In the genomic region with DNA sequence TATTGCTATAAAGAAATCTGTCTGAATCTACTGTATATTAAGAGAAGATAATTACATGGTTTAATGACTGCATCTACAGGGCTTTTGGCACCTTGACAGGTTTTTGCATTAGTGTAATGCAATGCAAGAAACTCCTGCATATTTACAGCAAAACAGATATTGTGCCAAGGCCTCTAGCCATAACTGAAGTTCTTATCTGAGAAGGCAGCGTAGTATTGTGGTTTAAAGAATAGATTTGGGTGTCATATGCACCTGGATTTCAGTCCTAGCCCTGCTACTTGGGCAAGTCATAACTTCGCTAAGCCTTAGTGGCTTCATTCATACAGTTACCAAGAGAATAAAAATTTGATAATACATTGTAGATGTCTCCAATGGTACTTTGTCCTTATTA, we compare ENCODE assay signal across 23 cellular contexts.
DNase-seq lines count a peak whose midpoint lies in the region; ATAC-seq and TF ChIP-seq lines count a peak whose summit lies in the region.
"Had no signal": no experiment of that assay in that cellular context is flagged by ENCODE, and none has a peak within 500 bp of the region (broad histone marks: within the 10 kb centered on the region; RNA-seq: fewer than 3 reads in every experiment).

No MANE protein-coding gene starts in this region.

- H3K4me3 Mint-ChIP-seq in stimulated activated effector memory CD8-positive, alpha-beta T cell treated with anti-CD3 and anti-CD28 coated beads, Interleukin-12 subunit alpha, Interleukin-12 subunit beta, amount 100 ng/mL, for 72 hours = no peak overlapping the region
- no peak overlapping the region for H3K4me3 Mint-ChIP-seq in CD8-positive, alpha-beta T cell
- H3K4me3 Mint-ChIP-seq: B cell; CD4-positive, CD25-positive, alpha-beta regulatory T cell; HFFc6 had no signal

- H3K4me1 Mint-ChIP-seq in stimulated activated effector memory CD8-positive, alpha-beta T cell treated with anti-CD3 and anti-CD28 coated beads, Interleukin-12 subunit alpha, Interleukin-12 subunit beta, amount 100 ng/mL, for 72 hours = peaks cover 29% of the 10 kb centered on the region
- peaks cover 10% of the 10 kb centered on the region for H3K4me1 Mint-ChIP-seq in CD8-positive, alpha-beta T cell (ENCODE audit: low read depth)

- ATAC-seq in stimulated activated effector memory CD8-positive, alpha-beta T cell treated with anti-CD3 and anti-CD28 coated beads, Interleukin-12 subunit alpha, Interleukin-12 subunit beta, amount 100 ng/mL, for 72 hours = peak; percentile 6
- no peak for ATAC-seq in CD8-positive, alpha-beta T cell
- ATAC-seq: Panc1, Right ventricle myocardium inferior had no signal

- no peaks in the 10 kb centered on the region for H3K27me3 ChIP-seq in Loucy (ENCODE audit: insufficient read depth, low read length, poor library complexity, severe bottlenecking)
- no peaks in the 10 kb centered on the region for H3K27me3 ChIP-seq in WERI-Rb-1 (ENCODE audit: insufficient read depth, low read depth, severe bottlenecking)
- H3K27me3 ChIP-seq in CD8-positive, alpha-beta T cell (ENCODE audit: insufficient read depth, low read length) = no peaks in the 10 kb centered on the region
- H3K27me3 ChIP-seq: MG63 had no signal

- POLR2A ChIA-PET in CD8-positive, alpha-beta T cell (lab: Charles Lee) = interaction anchor here (0.9 kb wide), 1 partner anchor 14 kb away, joined by 3 read pairs; no protein-coding TSS in a partner anchor

- peak overlapping the region; percentile 42 for H3K4me2 ChIP-seq in Loucy (ENCODE audit: low read depth, low read length, poor library complexity, severe bottlenecking)

- H3K27me3 Mint-ChIP-seq in CD8-positive, alpha-beta T cell (ENCODE audit: low read depth) = no peaks in the 10 kb centered on the region
- H3K27me3 Mint-ChIP-seq: B cell; CD4-positive, CD25-positive, alpha-beta regulatory T cell had no signal

- H3K27ac Mint-ChIP-seq in stimulated activated effector memory CD8-positive, alpha-beta T cell treated with anti-CD3 and anti-CD28 coated beads, Interleukin-12 subunit alpha, Interleukin-12 subunit beta, amount 100 ng/mL, for 72 hours = no peak overlapping the region
- no peak overlapping the region for H3K27ac Mint-ChIP-seq in CD8-positive, alpha-beta T cell
- H3K27ac Mint-ChIP-seq: B cell; CD4-positive, CD25-positive, alpha-beta regulatory T cell; HFFc6 had no signal

- DNase-seq in NCI-H1105 treated with DMSO at 0.1 percent for 48 hours (lab: John Stamatoyannopoulos, UW) (peak; percentile 7), NCI-H1105 (lab: John Stamatoyannopoulos, UW) (no peak), choroid plexus epithelial cell (ENCODE audit: low read depth) (peak; percentile 19), WERI-Rb-1 (no peak), GOT3 (lab: John Stamatoyannopoulos, UW) (no peak)
- no peak for DNase-seq in stimulated activated effector memory CD8-positive, alpha-beta T cell treated with anti-CD3 and anti-CD28 coated beads, Interleukin-12 subunit alpha, Interleukin-12 subunit beta, amount 100 ng/mL, for 72 hours (ENCODE audit: low spot score in 2 of 2)
- no peak for DNase-seq in CD8-positive, alpha-beta T cell
- DNase-seq: 8988T; Caco-2; CD4-positive, CD25-positive, alpha-beta regulatory T cell; HFFc6; Karpas-422; MG63; NCI-H1048; NCI-H146; NCI-H2081 treated with DMSO at 0.1 percent for 48 hours; NCI-H2227 treated with DMSO at 0.1 percent for 48 hours; NCI-H82; SW 1271 had no signal

- CTCF ChIA-PET in CD8-positive, alpha-beta T cell (lab: Charles Lee) = no interaction called here

- no peaks in the 10 kb centered on the region for H3K36me3 ChIP-seq in Loucy (ENCODE audit: insufficient read depth, low read length)
- H3K36me3 ChIP-seq in WERI-Rb-1 = no peaks in the 10 kb centered on the region
- H3K36me3 ChIP-seq in CD8-positive, alpha-beta T cell (ENCODE audit: insufficient read depth, low read length) = no peaks in the 10 kb centered on the region
- H3K36me3 ChIP-seq: MG63 had no signal

- H2AFZ ChIP-seq in Loucy (ENCODE audit: low read length) = no peak overlapping the region

- no peaks in the 10 kb centered on the region; the same call in 1 of the 2 replicates for H3F3A ChIP-seq in Loucy (ENCODE audit: low read depth)

- no peaks in the 10 kb centered on the region for H3K79me2 ChIP-seq in Loucy (ENCODE audit: insufficient read depth, low read length)

- peaks cover 15% of the 10 kb centered on the region for H3K36me3 Mint-ChIP-seq in stimulated activated effector memory CD8-positive, alpha-beta T cell treated with anti-CD3 and anti-CD28 coated beads, Interleukin-12 subunit alpha, Interleukin-12 subunit beta, amount 100 ng/mL, for 72 hours
- H3K36me3 Mint-ChIP-seq in CD8-positive, alpha-beta T cell = peaks cover 10% of the 10 kb centered on the region

- TF ChIP-seq CTCF in Loucy (conservative IDR thresholded peaks at IDR 0.05; ENCODE audit: low read length) (no peak), choroid plexus epithelial cell (conservative IDR thresholded peaks at IDR 0.05; ENCODE audit: low read depth, low read length) (no peak), WERI-Rb-1 (IDR thresholded peaks at IDR 0.05; ENCODE audit: low read depth, low read length) (no peak)
- TF ChIP-seq CTCF in CD8-positive, alpha-beta T cell (IDR thresholded peaks at IDR 0.05) = no peak

- peaks cover 21% of the 10 kb centered on the region for H3K4me1 ChIP-seq in Loucy (ENCODE audit: insufficient read depth, low read length, poor library complexity, severe bottlenecking)
- H3K4me1 ChIP-seq in CD8-positive, alpha-beta T cell (ENCODE audit: insufficient read depth, low read length) = no peaks in the 10 kb centered on the region
- H3K4me1 ChIP-seq: Caco-2 had no signal

- no peak overlapping the region for H3K9ac ChIP-seq in Loucy (ENCODE audit: low read depth, low read length, poor library complexity, severe bottlenecking)

- no peaks in the 10 kb centered on the region for H3K9me3 ChIP-seq in Loucy (ENCODE audit: insufficient read depth, low read depth, low read length)
- H3K9me3 ChIP-seq in WERI-Rb-1 (ENCODE audit: severe bottlenecking) = no peaks in the 10 kb centered on the region
- no peaks in the 10 kb centered on the region for H3K9me3 ChIP-seq in CD8-positive, alpha-beta T cell (ENCODE audit: low read length)
- H3K9me3 ChIP-seq: Caco-2 had no signal

- H3K27ac ChIP-seq in WERI-Rb-1 = no peak overlapping the region
- no peak overlapping the region for H3K27ac ChIP-seq in CD8-positive, alpha-beta T cell (ENCODE audit: low read depth, low read length)

- no peaks in the 10 kb centered on the region for H3K9me2 ChIP-seq in Loucy (replicated peaks; ENCODE audit: low read depth, low read length)

- H4K20me1 ChIP-seq in Loucy (ENCODE audit: insufficient read depth, low read length, poor library complexity, severe bottlenecking) = no peaks in the 10 kb centered on the region

- H3K4me3 ChIP-seq in Loucy (ENCODE audit: low read length, poor library complexity, severe bottlenecking) (no peak overlapping the region), choroid plexus epithelial cell (ENCODE audit: low read depth, low read length) (no peak overlapping the region), WERI-Rb-1 (ENCODE audit: low read depth, low read length) (no peak overlapping the region)
- no peak overlapping the region for H3K4me3 ChIP-seq in CD8-positive, alpha-beta T cell (ENCODE audit: low read depth, low read length)
- H3K4me3 ChIP-seq: MG63 had no signal

- peaks cover 4% of the 10 kb centered on the region for H3K9me3 Mint-ChIP-seq in stimulated activated effector memory CD8-positive, alpha-beta T cell treated with anti-CD3 and anti-CD28 coated beads, Interleukin-12 subunit alpha, Interleukin-12 subunit beta, amount 100 ng/mL, for 72 hours
- H3K9me3 Mint-ChIP-seq in CD8-positive, alpha-beta T cell = no peaks in the 10 kb centered on the region

- intact Hi-C loops in CD8-positive, alpha-beta T cell (cut with DNase I, micrococcal nuclease) = no loop called here

Comparison
In these comparisons a context has a peak if more than half of its experiments do, and no peak if none do; other contexts are left out.
1. DNase-seq: peak in NCI-H1105 treated with DMSO at 0.1 percent for 48 hours (single experiment) and choroid plexus epithelial cell (single experiment); none in NCI-H1105 (single experiment), stimulated activated effector memory CD8-positive, alpha-beta T cell treated with anti-CD3 and anti-CD28 coated beads, Interleukin-12 subunit alpha, Interleukin-12 subunit beta, amount 100 ng/mL, for 72 hours (0 of 2), WERI-Rb-1 (single experiment), GOT3 (single experiment) and CD8-positive, alpha-beta T cell (0 of 7).